Comparison of ENCODE assay signal across 29 cellular contexts in genomic region chr18:21903688-21904087, GRCh38.
"Had no signal": no experiment of that assay in that cellular context is flagged by ENCODE, and none has a peak within 500 bp of the region (broad histone marks: within the 10 kb centered on the region; RNA-seq: fewer than 3 reads in every experiment).

No MANE protein-coding gene starts in this region.

- H3K36me3 Mint-ChIP-seq: immature natural killer cell; naive thymus-derived CD4-positive, alpha-beta T cell; natural killer cell treated with Interleukin-12 subunit alpha and Interleukin-12 subunit beta and Interleukin-15 and Interleukin-18, amount 100 ng/mL, for 72 hours; stimulated activated effector memory CD8-positive, alpha-beta T cell treated with anti-CD3 and anti-CD28 coated beads, Interleukin-12 subunit alpha, Interleukin-12 subunit beta, amount 100 ng/mL, for 72 hours had no signal

- H3K9me3 Mint-ChIP-seq: immature natural killer cell; naive thymus-derived CD4-positive, alpha-beta T cell; natural killer cell treated with Interleukin-12 subunit alpha and Interleukin-12 subunit beta and Interleukin-15 and Interleukin-18, amount 100 ng/mL, for 72 hours; neural crest cell; stimulated activated effector memory CD8-positive, alpha-beta T cell treated with anti-CD3 and anti-CD28 coated beads, Interleukin-12 subunit alpha, Interleukin-12 subunit beta, amount 100 ng/mL, for 72 hours; stimulated activated naive CD8-positive, alpha-beta T cell treated with anti-CD3 and anti-CD28 coated beads, Interleukin-15, Interleukin-2, amounts not matched to agents 100 ng/mL and 50 ng/mL, for 24 hours had no signal

- H3K27ac Mint-ChIP-seq: immature natural killer cell; naive thymus-derived CD4-positive, alpha-beta T cell; natural killer cell treated with Interleukin-12 subunit alpha and Interleukin-12 subunit beta and Interleukin-15 and Interleukin-18, amount 100 ng/mL, for 72 hours; stimulated activated effector memory CD8-positive, alpha-beta T cell treated with anti-CD3 and anti-CD28 coated beads, Interleukin-12 subunit alpha, Interleukin-12 subunit beta, amount 100 ng/mL, for 72 hours; stimulated activated naive CD8-positive, alpha-beta T cell treated with anti-CD3 and anti-CD28 coated beads, Interleukin-15, Interleukin-2, amounts not matched to agents 100 ng/mL and 50 ng/mL, for 24 hours had no signal

- H3K4me1 Mint-ChIP-seq: immature natural killer cell; neural crest cell; stimulated activated effector memory CD8-positive, alpha-beta T cell treated with anti-CD3 and anti-CD28 coated beads, Interleukin-12 subunit alpha, Interleukin-12 subunit beta, amount 100 ng/mL, for 72 hours had no signal

- H3K4me3 ChIP-seq: left lung, lower lobe of right lung, mucosa of descending colon, psoas muscle, right atrium auricular region, right lobe of liver, smooth muscle cell, suprapubic skin, thoracic aorta, tibial artery, upper lobe of right lung had no signal

- H3K4me3 Mint-ChIP-seq: immature natural killer cell; naive thymus-derived CD4-positive, alpha-beta T cell; natural killer cell treated with Interleukin-12 subunit alpha and Interleukin-12 subunit beta and Interleukin-15 and Interleukin-18, amount 100 ng/mL, for 72 hours; neural crest cell; stimulated activated effector memory CD8-positive, alpha-beta T cell treated with anti-CD3 and anti-CD28 coated beads, Interleukin-12 subunit alpha, Interleukin-12 subunit beta, amount 100 ng/mL, for 72 hours; stimulated activated naive CD8-positive, alpha-beta T cell treated with anti-CD3 and anti-CD28 coated beads, Interleukin-15, Interleukin-2, amounts not matched to agents 100 ng/mL and 50 ng/mL, for 24 hours had no signal

- DNase-seq: hypothalamus; immature natural killer cell; kidney; left colon; left lung; lower lobe of right lung; mammary epithelial cell; mesenchymal stem cell; mucosa of descending colon; naive thymus-derived CD4-positive, alpha-beta T cell; nucleus accumbens; psoas muscle; right lobe of liver; stimulated activated CD4-positive, alpha-beta T cell treated with anti-CD3 and anti-CD28 coated beads, Interleukin-12 subunit alpha, Interleukin-12 subunit beta, amount 100 ng/mL, for 4 hours; stimulated activated CD4-positive, alpha-beta T cell treated with anti-CD3 and anti-CD28 coated beads, Interleukin-15, amount 100 ng/mL, for 24 hours; stimulated activated CD4-positive, alpha-beta T cell treated with anti-CD3 and anti-CD28 coated beads, Interleukin-2, amount 100 ng/mL, for 24 hours; stimulated activated CD4-positive, alpha-beta T cell treated with anti-CD3 and anti-CD28 coated beads, Interleukin-4, amount 100 ng/mL, for 1 hour; stimulated activated naive CD4-positive, alpha-beta T cell; tibial artery; trophoblast cell; upper lobe of right lung had no signal

- ATAC-seq: left colon; left lung; mucosa of descending colon; naive thymus-derived CD4-positive, alpha-beta T cell; natural killer cell treated with Interleukin-12 subunit alpha and Interleukin-12 subunit beta and Interleukin-15 and Interleukin-18, amount 100 ng/mL, for 72 hours; psoas muscle; right lobe of liver; stimulated activated effector memory CD8-positive, alpha-beta T cell treated with anti-CD3 and anti-CD28 coated beads, Interleukin-12 subunit alpha, Interleukin-12 subunit beta, amount 100 ng/mL, for 72 hours; upper lobe of right lung had no signal
